ENCODE assay signal across 1 cellular context in the genomic region with DNA sequence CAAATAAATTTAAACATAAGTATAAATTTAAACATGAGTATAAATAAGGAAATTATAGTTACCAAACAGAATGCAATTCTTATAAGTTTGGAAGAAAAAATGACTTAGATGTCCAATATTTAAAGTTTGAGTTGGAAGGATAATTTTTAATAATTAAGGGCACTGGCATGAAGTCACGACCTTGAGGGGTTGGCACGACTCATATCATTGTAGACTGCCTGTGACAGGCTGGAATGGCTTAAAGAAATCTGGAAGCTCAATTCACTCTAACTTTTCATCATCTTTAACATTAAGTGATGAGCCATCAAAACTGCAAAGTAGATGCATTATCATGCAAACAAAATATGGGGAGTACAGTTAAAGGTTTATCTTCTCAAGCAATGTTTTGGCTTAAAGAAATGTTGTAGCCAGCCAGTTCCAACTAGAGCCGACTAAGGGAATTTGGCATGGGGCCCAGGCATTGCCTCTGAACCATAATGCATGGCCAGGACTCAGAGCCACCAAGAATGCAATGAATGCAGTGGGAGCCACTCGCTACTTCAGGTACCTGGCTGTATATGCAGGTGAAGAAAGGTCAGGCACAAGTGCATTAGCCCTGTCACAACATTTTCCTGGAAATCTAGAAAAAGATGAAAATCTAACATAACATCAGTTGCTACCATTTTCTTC.
TF ChIP-seq lines count a peak whose summit lies in the region.

No MANE protein-coding gene starts in this region.

TF ChIP-seq in K562, 482 proteins besides CTCF, POLR2A, EP300 and RAD21 (continued from another document):
- TF ChIP-seq NFIC (IDR thresholded peaks at IDR 0.05) (peak; percentile 48), ZNF316 (IDR thresholded peaks at IDR 0.05) (peak; percentile 27; the same call in 1 of the 2 replicates), SREBF2 (CRISPR knock-in tag; IDR thresholded peaks at IDR 0.05) (no peak), PML (IDR thresholded peaks at IDR 0.05; ENCODE audit: low read length) (no peak)
- TF ChIP-seq, protein P1, sequence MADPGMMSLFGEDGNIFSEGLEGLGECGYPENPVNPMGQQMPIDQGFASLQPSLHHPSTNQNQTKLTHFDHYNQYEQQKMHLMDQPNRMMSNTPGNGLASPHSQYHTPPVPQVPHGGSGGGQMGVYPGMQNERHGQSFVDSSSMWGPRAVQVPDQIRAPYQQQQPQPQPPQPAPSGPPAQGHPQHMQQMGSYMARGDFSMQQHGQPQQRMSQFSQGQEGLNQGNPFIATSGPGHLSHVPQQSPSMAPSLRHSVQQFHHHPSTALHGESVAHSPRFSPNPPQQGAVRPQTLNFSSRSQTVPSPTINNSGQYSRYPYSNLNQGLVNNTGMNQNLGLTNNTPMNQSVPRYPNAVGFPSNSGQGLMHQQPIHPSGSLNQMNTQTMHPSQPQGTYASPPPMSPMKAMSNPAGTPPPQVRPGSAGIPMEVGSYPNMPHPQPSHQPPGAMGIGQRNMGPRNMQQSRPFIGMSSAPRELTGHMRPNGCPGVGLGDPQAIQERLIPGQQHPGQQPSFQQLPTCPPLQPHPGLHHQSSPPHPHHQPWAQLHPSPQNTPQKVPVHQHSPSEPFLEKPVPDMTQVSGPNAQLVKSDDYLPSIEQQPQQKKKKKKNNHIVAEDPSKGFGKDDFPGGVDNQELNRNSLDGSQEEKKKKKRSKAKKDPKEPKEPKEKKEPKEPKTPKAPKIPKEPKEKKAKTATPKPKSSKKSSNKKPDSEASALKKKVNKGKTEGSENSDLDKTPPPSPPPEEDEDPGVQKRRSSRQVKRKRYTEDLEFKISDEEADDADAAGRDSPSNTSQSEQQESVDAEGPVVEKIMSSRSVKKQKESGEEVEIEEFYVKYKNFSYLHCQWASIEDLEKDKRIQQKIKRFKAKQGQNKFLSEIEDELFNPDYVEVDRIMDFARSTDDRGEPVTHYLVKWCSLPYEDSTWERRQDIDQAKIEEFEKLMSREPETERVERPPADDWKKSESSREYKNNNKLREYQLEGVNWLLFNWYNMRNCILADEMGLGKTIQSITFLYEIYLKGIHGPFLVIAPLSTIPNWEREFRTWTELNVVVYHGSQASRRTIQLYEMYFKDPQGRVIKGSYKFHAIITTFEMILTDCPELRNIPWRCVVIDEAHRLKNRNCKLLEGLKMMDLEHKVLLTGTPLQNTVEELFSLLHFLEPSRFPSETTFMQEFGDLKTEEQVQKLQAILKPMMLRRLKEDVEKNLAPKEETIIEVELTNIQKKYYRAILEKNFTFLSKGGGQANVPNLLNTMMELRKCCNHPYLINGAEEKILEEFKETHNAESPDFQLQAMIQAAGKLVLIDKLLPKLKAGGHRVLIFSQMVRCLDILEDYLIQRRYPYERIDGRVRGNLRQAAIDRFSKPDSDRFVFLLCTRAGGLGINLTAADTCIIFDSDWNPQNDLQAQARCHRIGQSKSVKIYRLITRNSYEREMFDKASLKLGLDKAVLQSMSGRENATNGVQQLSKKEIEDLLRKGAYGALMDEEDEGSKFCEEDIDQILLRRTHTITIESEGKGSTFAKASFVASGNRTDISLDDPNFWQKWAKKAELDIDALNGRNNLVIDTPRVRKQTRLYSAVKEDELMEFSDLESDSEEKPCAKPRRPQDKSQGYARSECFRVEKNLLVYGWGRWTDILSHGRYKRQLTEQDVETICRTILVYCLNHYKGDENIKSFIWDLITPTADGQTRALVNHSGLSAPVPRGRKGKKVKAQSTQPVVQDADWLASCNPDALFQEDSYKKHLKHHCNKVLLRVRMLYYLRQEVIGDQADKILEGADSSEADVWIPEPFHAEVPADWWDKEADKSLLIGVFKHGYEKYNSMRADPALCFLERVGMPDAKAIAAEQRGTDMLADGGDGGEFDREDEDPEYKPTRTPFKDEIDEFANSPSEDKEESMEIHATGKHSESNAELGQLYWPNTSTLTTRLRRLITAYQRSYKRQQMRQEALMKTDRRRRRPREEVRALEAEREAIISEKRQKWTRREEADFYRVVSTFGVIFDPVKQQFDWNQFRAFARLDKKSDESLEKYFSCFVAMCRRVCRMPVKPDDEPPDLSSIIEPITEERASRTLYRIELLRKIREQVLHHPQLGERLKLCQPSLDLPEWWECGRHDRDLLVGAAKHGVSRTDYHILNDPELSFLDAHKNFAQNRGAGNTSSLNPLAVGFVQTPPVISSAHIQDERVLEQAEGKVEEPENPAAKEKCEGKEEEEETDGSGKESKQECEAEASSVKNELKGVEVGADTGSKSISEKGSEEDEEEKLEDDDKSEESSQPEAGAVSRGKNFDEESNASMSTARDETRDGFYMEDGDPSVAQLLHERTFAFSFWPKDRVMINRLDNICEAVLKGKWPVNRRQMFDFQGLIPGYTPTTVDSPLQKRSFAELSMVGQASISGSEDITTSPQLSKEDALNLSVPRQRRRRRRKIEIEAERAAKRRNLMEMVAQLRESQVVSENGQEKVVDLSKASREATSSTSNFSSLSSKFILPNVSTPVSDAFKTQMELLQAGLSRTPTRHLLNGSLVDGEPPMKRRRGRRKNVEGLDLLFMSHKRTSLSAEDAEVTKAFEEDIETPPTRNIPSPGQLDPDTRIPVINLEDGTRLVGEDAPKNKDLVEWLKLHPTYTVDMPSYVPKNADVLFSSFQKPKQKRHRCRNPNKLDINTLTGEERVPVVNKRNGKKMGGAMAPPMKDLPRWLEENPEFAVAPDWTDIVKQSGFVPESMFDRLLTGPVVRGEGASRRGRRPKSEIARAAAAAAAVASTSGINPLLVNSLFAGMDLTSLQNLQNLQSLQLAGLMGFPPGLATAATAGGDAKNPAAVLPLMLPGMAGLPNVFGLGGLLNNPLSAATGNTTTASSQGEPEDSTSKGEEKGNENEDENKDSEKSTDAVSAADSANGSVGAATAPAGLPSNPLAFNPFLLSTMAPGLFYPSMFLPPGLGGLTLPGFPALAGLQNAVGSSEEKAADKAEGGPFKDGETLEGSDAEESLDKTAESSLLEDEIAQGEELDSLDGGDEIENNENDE (IDR thresholded peaks at IDR 0.05; ENCODE audit: low read depth, low read length), result no peak
